ENCODE assay signal across 8 cellular contexts in the genomic region with DNA sequence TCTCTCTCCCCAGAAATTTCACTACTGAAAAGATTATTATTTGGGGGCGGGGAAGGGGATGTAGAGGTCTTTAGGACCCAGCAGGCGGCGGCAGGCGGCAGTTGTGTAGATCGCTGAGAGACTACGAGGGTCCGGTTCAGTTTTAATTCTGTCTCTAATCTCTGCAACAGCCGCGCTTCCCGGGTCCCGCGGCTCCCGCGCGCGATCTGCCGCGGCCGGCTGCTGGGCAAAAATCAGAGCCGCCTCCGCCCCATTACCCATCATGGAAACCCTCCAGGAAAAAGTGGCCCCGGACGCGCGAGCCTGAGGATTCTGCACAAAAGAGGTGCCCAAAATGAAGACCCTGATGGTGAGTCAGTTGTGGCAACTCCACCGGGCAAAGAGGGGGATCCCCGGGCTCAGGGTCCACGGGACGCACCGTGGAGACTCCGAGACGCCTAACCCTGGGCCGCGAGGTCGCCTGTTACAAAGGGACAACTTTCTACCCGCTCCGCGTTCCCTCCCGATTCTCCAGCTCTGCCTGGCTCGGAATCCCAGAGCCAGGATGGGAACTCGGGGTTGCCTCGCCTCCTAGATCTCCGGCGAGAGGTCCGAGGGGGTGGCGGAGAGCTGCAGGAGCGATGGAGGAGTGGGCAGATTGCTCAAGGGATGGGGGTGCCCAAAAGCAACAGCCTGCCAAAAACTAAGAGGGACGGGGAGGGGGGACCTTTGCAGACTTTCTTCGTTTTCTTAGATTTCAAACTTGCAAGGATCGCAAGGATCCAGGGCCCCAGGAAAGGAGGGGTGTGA. TPM values are rescaled to one million over a fixed set of nuclear protein-coding genes. Genes with fewer than 3 reads are reported as not detected.
DNase-seq lines count a peak whose midpoint lies in the region; ATAC-seq and TF ChIP-seq lines count a peak whose summit lies in the region.

TSS of gene ST6GALNAC5 (plus strand) at position 139 of the 789 bp plus-strand sequence.

- H3K4me1 ChIP-seq in RWPE2 (ENCODE audit: insufficient read depth, poor library complexity, severe bottlenecking) (no peaks in the 10 kb centered on the region), mucosa of rectum (ENCODE audit: control insufficient read depth in 2 of 2, insufficient read depth in 2 of 2, low read length in 2 of 2) (no peaks in the 10 kb centered on the region), aorta (ENCODE audit: control insufficient read depth in 1 of 2, insufficient read depth in 2 of 2, low read length in 2 of 2) (peaks cover 0 to 3% of the 10 kb centered on the region in 2 donors)
- H3K4me1 ChIP-seq in effector memory CD4-positive, alpha-beta T cell (ENCODE audit: control insufficient read depth, insufficient read depth, low read length, poor library complexity, severe bottlenecking): peaks cover 3% of the 10 kb centered on the region

- H3K27ac ChIP-seq in RWPE2 (ENCODE audit: poor library complexity, severe bottlenecking) (no peak within 1 kb of the TSS), mucosa of rectum (ENCODE audit: low read depth in 2 of 2, low read length in 2 of 2) (peak within 1 kb of the TSS in 1 of 2 donors; percentile 22), aorta (ENCODE audit: low read depth in 1 of 2, low read length in 2 of 2) (peak within 1 kb of the TSS; percentile 20 to 34)
- no peak within 1 kb of the TSS for H3K27ac ChIP-seq in effector memory CD4-positive, alpha-beta T cell (ENCODE audit: insufficient read depth, low read length, poor library complexity, severe bottlenecking)

- H3K4me3 Mint-ChIP-seq in activated naive CD4-positive, alpha-beta T cell treated with anti-CD3 and anti-CD28 coated beads, Interleukin-2, amount 50 U/mL, for 24 hours: peak within 1 kb of the TSS; percentile 80

- WGBS in aorta, 2 donors: 0 to 1% methylated on average over 50 of the region's 50 CpGs

- TF ChIP-seq CTCF in RWPE2 (IDR thresholded peaks at IDR 0.05; ENCODE audit: poor library complexity, severe bottlenecking): no peak

- intact Hi-C loops in aorta (cut with DNase I): loop anchor here in 1 of 2 donors (5.0 to 10.0 kb wide), 2 partner anchors 443 to 535 kb away; no protein-coding TSS in a partner anchor

- H3K27me3 ChIP-seq in RWPE2 (ENCODE audit: insufficient read depth, poor library complexity, severe bottlenecking) (peaks cover 73% of the 10 kb centered on the region), mucosa of rectum (ENCODE audit: control insufficient read depth in 2 of 2, insufficient read depth in 2 of 2, low read length in 2 of 2) (no peaks in the 10 kb centered on the region), aorta (ENCODE audit: control insufficient read depth in 1 of 2, insufficient read depth in 2 of 2, low read length in 1 of 2) (no peaks in the 10 kb centered on the region)
- H3K27me3 ChIP-seq in effector memory CD4-positive, alpha-beta T cell (replicated peaks; ENCODE audit: control insufficient read depth, insufficient read depth, low read length, poor library complexity, severe bottlenecking): peaks cover 21% of the 10 kb centered on the region

- H3K9ac ChIP-seq in mucosa of rectum (ENCODE audit: low read depth in 1 of 2, low read length in 2 of 2): no peak within 1 kb of the TSS

- H3K4me3 ChIP-seq in RWPE2 (ENCODE audit: severe bottlenecking) (peak within 1 kb of the TSS; percentile 18), mucosa of rectum (ENCODE audit: low read length in 2 of 2) (peak within 1 kb of the TSS; percentile 53 to 58), aorta (ENCODE audit: low read length in 2 of 2) (peak within 1 kb of the TSS; percentile 57 to 79)
- peak within 1 kb of the TSS; percentile 33 for H3K4me3 ChIP-seq in effector memory CD4-positive, alpha-beta T cell (ENCODE audit: insufficient read depth, low read depth, low read length, poor library complexity, severe bottlenecking)

- no peak within 1 kb of the TSS for H3K27ac Mint-ChIP-seq in activated naive CD4-positive, alpha-beta T cell treated with anti-CD3 and anti-CD28 coated beads, Interleukin-2, amount 50 U/mL, for 24 hours

- H3K9me3 ChIP-seq in RWPE2 (ENCODE audit: severe bottlenecking) (no peaks in the 10 kb centered on the region), mucosa of rectum (ENCODE audit: control insufficient read depth in 2 of 2, low read length in 2 of 2) (no peaks in the 10 kb centered on the region), aorta (ENCODE audit: control insufficient read depth, low read length) (no peaks in the 10 kb centered on the region)
- H3K9me3 ChIP-seq in effector memory CD4-positive, alpha-beta T cell (ENCODE audit: control insufficient read depth, low read length): no peaks in the 10 kb centered on the region

- no peaks in the 10 kb centered on the region for H3K9me3 Mint-ChIP-seq in activated naive CD4-positive, alpha-beta T cell treated with anti-CD3 and anti-CD28 coated beads, Interleukin-2, amount 50 U/mL, for 24 hours

- no peak for DNase-seq in activated naive CD4-positive, alpha-beta T cell (lab: John Stamatoyannopoulos, UW)
- DNase-seq in RWPE2 (ENCODE audit: low spot score) (no peak), aorta (peak in 1 of 2 donors; percentile 80)
- no peak for DNase-seq in effector memory CD4-positive, alpha-beta T cell

- peak; percentile 30; the same call in 2 of the 3 replicates for ATAC-seq in RWPE2 (ENCODE audit: low read depth)
- peak; percentile 65 for ATAC-seq in aorta (ENCODE audit: low FRiP score)
- no peak for ATAC-seq in GM19467 (IDR thresholded peaks at IDR 0.05; ENCODE audit: unreplicated experiment)
- ATAC-seq in HG03520 (IDR thresholded peaks at IDR 0.05; ENCODE audit: unreplicated experiment): no peak

- peaks cover 4% of the 10 kb centered on the region for H3K4me1 Mint-ChIP-seq in activated naive CD4-positive, alpha-beta T cell treated with anti-CD3 and anti-CD28 coated beads, Interleukin-2, amount 50 U/mL, for 24 hours

- H3K27me3 Mint-ChIP-seq in activated naive CD4-positive, alpha-beta T cell treated with anti-CD3 and anti-CD28 coated beads, Interleukin-2, amount 50 U/mL, for 24 hours: peaks cover 38% of the 10 kb centered on the region

- H3K36me3 Mint-ChIP-seq in activated naive CD4-positive, alpha-beta T cell treated with anti-CD3 and anti-CD28 coated beads, Interleukin-2, amount 50 U/mL, for 24 hours: no peaks in the 10 kb centered on the region

- H3K36me3 ChIP-seq in RWPE2 (ENCODE audit: low read depth) (no peaks in the 10 kb centered on the region), mucosa of rectum (ENCODE audit: control insufficient read depth in 2 of 2, insufficient read depth in 2 of 2, low read length in 2 of 2) (no peaks in the 10 kb centered on the region), aorta (ENCODE audit: control insufficient read depth in 1 of 2, insufficient read depth in 2 of 2, low read length in 1 of 2) (no peaks in the 10 kb centered on the region)
- H3K36me3 ChIP-seq in effector memory CD4-positive, alpha-beta T cell (ENCODE audit: control insufficient read depth, insufficient read depth, low read length): no peaks in the 10 kb centered on the region

RNA-seq across cellular contexts. Expression of gene ST6GALNAC5, which starts in this region (rescaled TPM):
- total RNA-seq in aorta: 10 to 100 TPM in 1 of 2 donors, 1 to 10 TPM in 1; 9.8 to 11.7 TPM
- polyA plus RNA-seq in aorta: 1 to 10 TPM; 2.6 to 3.6 TPM

Comparison
In these comparisons a context has a peak if more than half of its experiments do, and no peak if none do; other contexts are left out.
1. ATAC-seq: peak in RWPE2 (single experiment) and aorta (single experiment); none in GM19467 (single experiment) and HG03520 (single experiment).
2. H3K27ac ChIP-seq: peak in aorta (2 of 2); none in RWPE2 (single experiment) and effector memory CD4-positive, alpha-beta T cell (single experiment).
3. H3K4me3 ChIP-seq: peak in every context shown above with its lines; median percentile 68 in aorta; 56 in mucosa of rectum; 33 in effector memory CD4-positive, alpha-beta T cell; 18 in RWPE2.